Comparison of ENCODE assay signal across 8 cellular contexts in the genomic region with DNA sequence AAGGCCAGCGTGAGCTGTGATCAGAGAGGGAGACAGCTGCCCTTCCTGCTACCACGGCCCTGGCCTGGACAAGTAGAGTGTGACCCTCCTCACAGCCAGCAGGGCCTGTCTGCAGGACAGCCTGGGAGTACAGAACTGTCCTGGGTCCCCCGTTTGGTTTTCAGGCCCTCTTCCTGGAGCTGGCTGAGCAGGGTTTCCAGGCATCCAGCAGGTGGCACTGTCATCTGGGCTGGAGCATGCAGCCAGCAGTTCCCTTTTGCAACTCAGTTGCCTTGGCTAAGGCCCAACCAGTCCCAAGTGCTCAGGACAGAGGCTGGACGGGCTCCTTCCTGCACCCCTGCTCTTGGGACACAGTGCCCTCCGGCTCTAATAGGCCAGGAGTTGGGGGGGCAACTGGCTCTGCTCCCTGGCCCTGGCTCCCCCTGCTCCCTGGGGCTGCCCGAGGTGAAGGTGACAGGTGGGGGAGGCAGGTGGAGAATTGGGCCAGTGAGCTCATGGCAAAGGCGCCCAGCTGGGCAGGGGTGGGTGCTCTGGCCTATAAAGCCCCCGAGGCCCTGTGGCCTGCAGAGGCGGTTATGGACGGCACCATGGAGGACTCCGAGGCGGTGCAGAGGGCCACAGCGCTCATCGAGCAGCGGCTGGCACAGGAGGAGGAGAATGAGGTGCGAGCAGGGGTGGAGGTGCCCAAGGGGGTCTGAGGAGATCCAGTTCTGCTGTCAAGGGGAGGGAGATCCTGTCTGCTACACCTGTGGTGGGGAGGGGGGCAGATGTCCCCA. TPM values are rescaled to one million over a fixed set of nuclear protein-coding genes. Genes with fewer than 3 reads are reported as not detected.
DNase-seq lines count a peak whose midpoint lies in the region; ATAC-seq and TF ChIP-seq lines count a peak whose summit lies in the region.

TSS of gene ANKRD2 (plus strand) at position 566 of the 776 bp plus-strand sequence. CDS start at position 576, 10 bp downstream.

- H3K9me3 ChIP-seq in skeletal muscle tissue (ENCODE audit: control insufficient read depth in 3 of 3, low read length in 3 of 3): no peaks in the 10 kb centered on the region

- DNase-seq in AG09319 (ENCODE audit: extremely low read depth, low read depth) (no peak), T-helper 2 cell (peak in 4 of 5 experiments; percentile 7 to 67 (median 18)), astrocyte of the spinal cord (ENCODE audit: low read depth, low spot score) (peak; percentile 72), hippocampal formation (lab: John Stamatoyannopoulos, UW) (peak; percentile 29 to 63)

- no peak within 1 kb of the TSS for H3K4me3 ChIP-seq in astrocyte of the spinal cord (ENCODE audit: low read depth, low read length)
- peak within 1 kb of the TSS; percentile 55 to 76 (median 64) for H3K4me3 ChIP-seq in skeletal muscle tissue (ENCODE audit: low read length in 3 of 3)

- peak; percentile 94 for TF ChIP-seq CTCF in AG09319 (IDR thresholded peaks at IDR 0.05; ENCODE audit: low read depth, low read length)
- TF ChIP-seq CTCF in LNCAP (IDR thresholded peaks at IDR 0.05): peak; percentile 93
- peak; percentile 94 for TF ChIP-seq CTCF in astrocyte of the spinal cord (IDR thresholded peaks at IDR 0.05; ENCODE audit: low read depth, low read length)

- peak within 1 kb of the TSS; percentile 72 to 87 (median 82) for H3K9ac ChIP-seq in skeletal muscle tissue (ENCODE audit: low read depth in 1 of 3, low read length in 3 of 3)

- peaks cover 61 to 73% (median 70%) of the 10 kb centered on the region in 3 donors for H3K4me1 ChIP-seq in skeletal muscle tissue (ENCODE audit: control insufficient read depth in 3 of 3, insufficient read depth in 3 of 3, low read length in 3 of 3)

- peaks cover 2 to 16% (median 10%) of the 10 kb centered on the region in 3 donors for H3K36me3 ChIP-seq in skeletal muscle tissue (ENCODE audit: control insufficient read depth in 3 of 3, insufficient read depth in 3 of 3, low read length in 3 of 3)

- ATAC-seq in GM18502 (IDR thresholded peaks at IDR 0.05; ENCODE audit: poor library complexity, unreplicated experiment) (peak; percentile 68), GM18517 (IDR thresholded peaks at IDR 0.05; ENCODE audit: unreplicated experiment) (no peak)

- in situ Hi-C loops in astrocyte of the spinal cord (cut with HindIII; ENCODE audit: low sequenced_read_pairs): no loop called here

- no peaks in the 10 kb centered on the region for H3K27me3 ChIP-seq in skeletal muscle tissue (ENCODE audit: control insufficient read depth in 3 of 3, insufficient read depth in 3 of 3, low read length in 3 of 3)

- peak within 1 kb of the TSS; percentile 94 for H3K27ac ChIP-seq in skeletal muscle tissue (ENCODE audit: low read depth, low read length)

RNA-seq across cellular contexts. Expression of gene ANKRD2, which starts in this region (rescaled TPM):
- 8.9 TPM for total RNA-seq in skeletal muscle tissue
